Comparison of ENCODE assay signal across 9 cellular contexts in genomic region chr9:120348951-120349429, GRCh38.
DNase-seq lines count a peak whose midpoint lies in the region; ATAC-seq and TF ChIP-seq lines count a peak whose summit lies in the region.
"Had no signal": no experiment of that assay in that cellular context is flagged by ENCODE, and none has a peak within 500 bp of the region (broad histone marks: within the 10 kb centered on the region; RNA-seq: fewer than 3 reads in every experiment).

No MANE protein-coding gene starts in this region.

- no peaks in the 10 kb centered on the region; the same call in 1 of the 2 replicates for H3K27me3 ChIP-seq in SJCRH30

- ATAC-seq in GM21717 (IDR thresholded peaks at IDR 0.05; ENCODE audit: unreplicated experiment): no peak

- H3K4me3 ChIP-seq in SJCRH30 (no peak overlapping the region), fibroblast of the aortic adventitia (ENCODE audit: low read depth, low read length) (no peak overlapping the region)

- TF ChIP-seq CTCF in fibroblast of the aortic adventitia (IDR thresholded peaks at IDR 0.05; ENCODE audit: insufficient read depth, low read length): peak; percentile 75
- TF ChIP-seq CTCF in osteocyte (IDR thresholded peaks at IDR 0.05): peak; percentile 74

- DNase-seq in activated CD4-positive, alpha-beta T cell treated with anti-CD3 and anti-CD28 coated beads for 48 hours: peak; percentile 34
- no peak for DNase-seq in activated CD4-positive, alpha-beta T cell treated with anti-CD3 and anti-CD28 coated beads, Interleukin-2, amount 50 U/mL, for 4 hours
- peak; percentile 64 for DNase-seq in HuH-7.5 (ENCODE audit: low spot score)
- DNase-seq in SJCRH30: peak; percentile 63 to 70
- DNase-seq in fibroblast of the aortic adventitia (ENCODE audit: low read depth): peak; percentile 56
- no peak for DNase-seq in osteocyte (ENCODE audit: extremely low spot score, unreplicated experiment)
- no peak for DNase-seq in cerebellar nuclear complex (lab: John Stamatoyannopoulos, UW)
- DNase-seq: activated naive CD8-positive, alpha-beta T cell treated with anti-CD3 and anti-CD28 coated beads, Interleukin-2, amount 10 ng/mL, durations not matched to agents 7 days and 5 days had no signal

- H3K4me3 Mint-ChIP-seq in osteocyte (ENCODE audit: unreplicated experiment): no peak overlapping the region
- H3K4me3 Mint-ChIP-seq: activated naive CD8-positive, alpha-beta T cell treated with anti-CD3 and anti-CD28 coated beads, Interleukin-2, amount 10 ng/mL, durations not matched to agents 7 days and 5 days had no signal

- no peak overlapping the region for H3K27ac Mint-ChIP-seq in osteocyte (ENCODE audit: unreplicated experiment)
- H3K27ac Mint-ChIP-seq: activated naive CD8-positive, alpha-beta T cell treated with anti-CD3 and anti-CD28 coated beads, Interleukin-2, amount 10 ng/mL, durations not matched to agents 7 days and 5 days had no signal

- H3K4me1 ChIP-seq in SJCRH30: no peaks in the 10 kb centered on the region

- no peak overlapping the region for H3K27ac ChIP-seq in SJCRH30

- no peaks in the 10 kb centered on the region for H3K9me3 Mint-ChIP-seq in osteocyte (ENCODE audit: unreplicated experiment)
- H3K9me3 Mint-ChIP-seq: activated naive CD8-positive, alpha-beta T cell treated with anti-CD3 and anti-CD28 coated beads, Interleukin-2, amount 10 ng/mL, durations not matched to agents 7 days and 5 days had no signal

- H3K9me3 ChIP-seq in SJCRH30 (replicated peaks): no peaks in the 10 kb centered on the region

- peaks cover 11% of the 10 kb centered on the region for H3K4me1 Mint-ChIP-seq in osteocyte (ENCODE audit: unreplicated experiment)

- H3K36me3 ChIP-seq in SJCRH30: no peaks in the 10 kb centered on the region

- no peaks in the 10 kb centered on the region for H3K36me3 Mint-ChIP-seq in osteocyte (ENCODE audit: unreplicated experiment)
- H3K36me3 Mint-ChIP-seq: activated naive CD8-positive, alpha-beta T cell treated with anti-CD3 and anti-CD28 coated beads, Interleukin-2, amount 10 ng/mL, durations not matched to agents 7 days and 5 days had no signal

- H3K27me3 Mint-ChIP-seq in osteocyte (ENCODE audit: unreplicated experiment): peaks cover 9% of the 10 kb centered on the region

Comparison
In these comparisons a context has a peak if more than half of its experiments do, and no peak if none do; other contexts are left out.
1. DNase-seq: peak in activated CD4-positive, alpha-beta T cell treated with anti-CD3 and anti-CD28 coated beads for 48 hours (single experiment), HuH-7.5 (single experiment), SJCRH30 (2 of 2) and fibroblast of the aortic adventitia (single experiment); none in activated CD4-positive, alpha-beta T cell treated with anti-CD3 and anti-CD28 coated beads, Interleukin-2, amount 50 U/mL, for 4 hours (0 of 2), osteocyte (single experiment) and cerebellar nuclear complex (0 of 2).